In the genomic region with DNA sequence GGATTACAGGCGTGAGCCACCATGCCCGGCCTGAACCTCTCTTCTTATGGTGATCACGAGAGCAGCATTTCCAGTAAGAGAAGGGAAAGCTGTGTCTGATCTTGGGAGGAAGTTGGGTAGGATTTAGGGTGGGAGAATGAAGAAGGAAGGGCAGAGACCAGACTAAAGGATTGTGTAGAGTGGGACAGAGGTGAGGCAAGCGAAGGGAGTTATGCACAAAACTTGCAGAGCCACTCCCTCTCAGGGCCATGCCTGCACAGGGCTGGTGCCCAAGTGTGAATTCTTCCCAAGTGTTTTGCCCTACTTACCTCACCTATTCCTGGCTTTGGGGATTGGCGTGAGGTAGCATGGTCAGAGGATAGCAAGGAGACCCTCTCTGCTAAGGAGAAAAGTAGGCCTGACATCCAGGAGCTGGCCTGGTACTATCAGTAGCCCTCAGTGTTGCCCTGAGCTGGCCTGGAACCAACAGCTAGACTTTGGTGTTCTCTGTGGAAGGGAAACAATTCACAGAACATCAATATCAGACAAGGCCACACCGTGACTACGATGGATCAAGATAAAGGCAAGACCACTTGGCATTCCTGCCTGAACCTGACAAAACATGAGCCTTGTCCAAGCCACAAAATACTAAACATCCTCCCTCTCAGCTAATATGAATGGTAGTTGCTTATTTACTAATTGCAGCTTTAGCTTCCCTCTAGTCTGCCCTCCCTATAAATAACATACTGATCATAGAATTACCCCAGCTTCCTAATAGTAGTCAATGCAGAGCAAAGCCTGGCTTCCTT, we compare ENCODE assay signal across 22 cellular contexts.
DNase-seq lines count a peak whose midpoint lies in the region; ATAC-seq and TF ChIP-seq lines count a peak whose summit lies in the region.
"Had no signal": no experiment of that assay in that cellular context is flagged by ENCODE, and none has a peak within 500 bp of the region (broad histone marks: within the 10 kb centered on the region; RNA-seq: fewer than 3 reads in every experiment).

No MANE protein-coding gene starts in this region.

- dilution Hi-C loops in mammary epithelial cell (cut with HindIII; ENCODE audit: low sequenced_read_pairs): no loop called here

- intact Hi-C loops in mammary epithelial cell (cut with micrococcal nuclease) (no loop called here), MCF 10A (cut with micrococcal nuclease) (no loop called here), vagina (cut with DNase I) (loop anchor here (10.0 kb wide), 1 partner anchor 1734 kb away; a partner anchor contains a TSS), spleen (cut with DNase I; ENCODE audit: low total_unique reads) (no loop called here)

- peak overlapping the region; percentile 33 for H3K27ac ChIP-seq in mammary epithelial cell (ENCODE audit: insufficient read depth, low read depth, low read length)
- peak overlapping the region; percentile 100 for H3K27ac ChIP-seq in RWPE2 (ENCODE audit: poor library complexity, severe bottlenecking)
- H3K27ac ChIP-seq in endodermal cell (ENCODE audit: low read depth, low read length): no peak overlapping the region
- H3K27ac ChIP-seq in vagina: no peak overlapping the region
- H3K27ac ChIP-seq in spleen: no peak overlapping the region
- H3K27ac ChIP-seq: esophagus muscularis mucosa, gastroesophageal sphincter, pancreas, thoracic aorta had no signal

- H3K4me3 Mint-ChIP-seq in MCF 10A (ENCODE audit: unreplicated experiment) (no peak overlapping the region), endodermal cell (no peak overlapping the region)
- H3K4me3 Mint-ChIP-seq: central memory CD8-positive, alpha-beta T cell; GM23338; memory B cell; natural killer cell; stimulated activated memory B cell treated with anti-CD40 and anti-IgM and Interleukin-4, amounts not matched to agents 10 μg/mL and 1 μg/mL and 100 μg/mL, for 72 hours; T-helper 17 cell; WTC11 had no signal

- no peaks in the 10 kb centered on the region for H3K9me3 Mint-ChIP-seq in MCF 10A (ENCODE audit: unreplicated experiment)
- H3K9me3 Mint-ChIP-seq in endodermal cell: no peaks in the 10 kb centered on the region
- H3K9me3 Mint-ChIP-seq: central memory CD8-positive, alpha-beta T cell; GM23338; memory B cell; natural killer cell; stimulated activated memory B cell treated with anti-CD40 and anti-IgM and Interleukin-4, amounts not matched to agents 10 μg/mL and 1 μg/mL and 100 μg/mL, for 72 hours had no signal

- CTCF ChIA-PET in mammary epithelial cell (lab: Charles Lee; ENCODE audit: low non-redundant PET): no interaction called here
- CTCF ChIA-PET in MCF 10A (lab: Yijun Ruan, JAX): interaction anchor here (0.6 to 2.3 kb wide), 5 partner anchors 26 to 537 kb away, joined by 4 to 6 read pairs (median 4); no protein-coding TSS in a partner anchor

- DNase-seq in mammary epithelial cell (peak; percentile 19), MCF 10A (ENCODE audit: unreplicated experiment) (no peak), RWPE2 (ENCODE audit: low spot score) (no peak), endodermal cell (no peak), vagina (ENCODE audit: extremely low spot score in 2 of 2) (no peak), spleen (no peak)
- DNase-seq: DMS79, natural killer cell, NCI-H1105, NCI-H2081, pancreas, T-helper 17 cell had no signal

- H3K4me2 ChIP-seq in mammary epithelial cell (ENCODE audit: insufficient read depth, low read depth, low read length): no peak overlapping the region
- H3K4me2 ChIP-seq: GM23338 had no signal

- H3K27ac Mint-ChIP-seq in MCF 10A (ENCODE audit: low read depth, unreplicated experiment) (no peak overlapping the region), endodermal cell (peak overlapping the region; percentile 28)
- H3K27ac Mint-ChIP-seq: GM23338; memory B cell; natural killer cell; stimulated activated memory B cell treated with anti-CD40 and anti-IgM and Interleukin-4, amounts not matched to agents 10 μg/mL and 1 μg/mL and 100 μg/mL, for 72 hours; WTC11 had no signal

- 76% methylated on average over 6 of the region's 7 CpGs for WGBS in mammary epithelial cell (ENCODE audit: low coverage, missing lambda C conversion rate)
- 94 to 95% methylated on average over 3 to 7 of the region's 7 CpGs for WGBS in endodermal cell (ENCODE audit: insufficient coverage in 1 of 2, insufficient read length in 1 of 2), 2 experiments
- 86 to 95% (median 91%) methylated on average over 7 of the region's 7 CpGs for WGBS in spleen, 5 donors

- no peaks in the 10 kb centered on the region for H3K9me3 ChIP-seq in mammary epithelial cell (replicated peaks; ENCODE audit: insufficient read depth, low read length)
- H3K9me3 ChIP-seq in RWPE2 (ENCODE audit: severe bottlenecking): no peaks in the 10 kb centered on the region
- H3K9me3 ChIP-seq in endodermal cell (ENCODE audit: control insufficient read depth, low read length): no peaks in the 10 kb centered on the region
- H3K9me3 ChIP-seq in vagina: no peaks in the 10 kb centered on the region
- no peaks in the 10 kb centered on the region for H3K9me3 ChIP-seq in spleen
- H3K9me3 ChIP-seq: esophagus muscularis mucosa, gastroesophageal sphincter, pancreas, thoracic aorta had no signal

- no peaks in the 10 kb centered on the region for H3K79me2 ChIP-seq in mammary epithelial cell (ENCODE audit: insufficient read depth, low read length)

- TF ChIP-seq POLR2A in vagina (IDR thresholded peaks at IDR 0.05) (no peak), spleen (IDR thresholded peaks at IDR 0.05) (no peak)

- H3K4me1 Mint-ChIP-seq in MCF 10A (ENCODE audit: insufficient read depth, unreplicated experiment): peaks cover 28% of the 10 kb centered on the region
- H3K4me1 Mint-ChIP-seq in endodermal cell: peaks cover 28% of the 10 kb centered on the region

- H3K27me3 ChIP-seq in mammary epithelial cell (ENCODE audit: insufficient read depth, low read length) (no peaks in the 10 kb centered on the region), RWPE2 (ENCODE audit: insufficient read depth, poor library complexity, severe bottlenecking) (no peaks in the 10 kb centered on the region), endodermal cell (ENCODE audit: control insufficient read depth, insufficient read depth, low read length, poor library complexity, severe bottlenecking) (no peaks in the 10 kb centered on the region), vagina (no peaks in the 10 kb centered on the region), spleen (replicated peaks in 1 of 7) (no peaks in the 10 kb centered on the region)
- H3K27me3 ChIP-seq: esophagus muscularis mucosa, gastroesophageal sphincter, pancreas had no signal

- H3K9ac ChIP-seq in mammary epithelial cell (ENCODE audit: insufficient read depth, low read length) (no peak overlapping the region), endodermal cell (ENCODE audit: extremely low read depth, low read length, poor library complexity, severe bottlenecking) (no peak overlapping the region)

- no peak for ATAC-seq in RWPE2 (ENCODE audit: low read depth)
- ATAC-seq in HG03196 (IDR thresholded peaks at IDR 0.05; ENCODE audit: unreplicated experiment): no peak
- ATAC-seq: gastroesophageal sphincter; GM23338; natural killer cell; Panc1; pancreas; stimulated activated memory B cell treated with anti-CD40 and anti-IgM and Interleukin-4, amounts not matched to agents 10 μg/mL and 1 μg/mL and 100 μg/mL, for 72 hours; T-helper 17 cell; WTC11 had no signal

- H3K4me3 ChIP-seq in mammary epithelial cell (replicated peaks in 1 of 3; ENCODE audit: insufficient read depth in 1 of 3, low read depth in 2 of 3, low read length in 3 of 3) (no peak overlapping the region), RWPE2 (ENCODE audit: severe bottlenecking) (no peak overlapping the region), endodermal cell (ENCODE audit: low read length) (no peak overlapping the region), vagina (no peak overlapping the region), spleen (no peak overlapping the region)
- H3K4me3 ChIP-seq: esophagus muscularis mucosa, gastroesophageal sphincter, GM23338, pancreas, thoracic aorta had no signal

- no peaks in the 10 kb centered on the region for H3K36me3 ChIP-seq in mammary epithelial cell (ENCODE audit: insufficient read depth, low read length)
- no peaks in the 10 kb centered on the region for H3K36me3 ChIP-seq in RWPE2 (ENCODE audit: low read depth)
- H3K36me3 ChIP-seq in endodermal cell (ENCODE audit: control insufficient read depth, insufficient read depth, low read length): no peaks in the 10 kb centered on the region
- H3K36me3 ChIP-seq in vagina: no peaks in the 10 kb centered on the region
- H3K36me3 ChIP-seq in spleen: no peaks in the 10 kb centered on the region
- H3K36me3 ChIP-seq: esophagus muscularis mucosa, gastroesophageal sphincter, pancreas, thoracic aorta had no signal

- in situ Hi-C loops in mammary epithelial cell (cut with MboI; ENCODE audit: low sequenced_read_pairs in 2 of 2): loop anchor here in 1 of 2 donors (25.0 kb wide), 1 partner anchor 193 kb away; a partner anchor contains a TSS

- H3K27me3 Mint-ChIP-seq in MCF 10A (ENCODE audit: insufficient read depth, unreplicated experiment) (no peaks in the 10 kb centered on the region), endodermal cell (ENCODE audit: insufficient read depth) (no peaks in the 10 kb centered on the region)
- H3K27me3 Mint-ChIP-seq: central memory CD8-positive, alpha-beta T cell; memory B cell; stimulated activated memory B cell treated with anti-CD40 and anti-IgM and Interleukin-4, amounts not matched to agents 10 μg/mL and 1 μg/mL and 100 μg/mL, for 72 hours; T-helper 17 cell had no signal

- H2AFZ ChIP-seq in mammary epithelial cell (ENCODE audit: low read depth, low read length): peak overlapping the region; percentile 55
- H2AFZ ChIP-seq: GM23338 had no signal

- H4K20me1 ChIP-seq in mammary epithelial cell (ENCODE audit: insufficient read depth, low read length): no peaks in the 10 kb centered on the region

- peaks cover 52% of the 10 kb centered on the region for H3K4me1 ChIP-seq in mammary epithelial cell (ENCODE audit: insufficient read depth, low read length)
- H3K4me1 ChIP-seq in RWPE2 (ENCODE audit: insufficient read depth, poor library complexity, severe bottlenecking): peaks cover 41% of the 10 kb centered on the region
- H3K4me1 ChIP-seq in endodermal cell (ENCODE audit: control insufficient read depth, insufficient read depth, low read length): peaks cover 8% of the 10 kb centered on the region
- peaks cover 18% of the 10 kb centered on the region for H3K4me1 ChIP-seq in vagina
- H3K4me1 ChIP-seq in spleen: peaks cover 17 to 30% (median 23%) of the 10 kb centered on the region in 6 donors

- POLR2A ChIA-PET in MCF 10A (lab: Yijun Ruan, JAX): interaction anchor here (1.1 kb wide), 1 partner anchor 10 kb away, joined by 4 read pairs; no protein-coding TSS in a partner anchor

- no peaks in the 10 kb centered on the region for H3K36me3 Mint-ChIP-seq in MCF 10A (ENCODE audit: insufficient read depth, unreplicated experiment)
- H3K36me3 Mint-ChIP-seq in endodermal cell (ENCODE audit: low read depth): no peaks in the 10 kb centered on the region
- H3K36me3 Mint-ChIP-seq: memory B cell; natural killer cell; stimulated activated memory B cell treated with anti-CD40 and anti-IgM and Interleukin-4, amounts not matched to agents 10 μg/mL and 1 μg/mL and 100 μg/mL, for 72 hours; WTC11 had no signal

- BruUV-seq in mammary epithelial cell (replicated peaks; lab: Mats Ljungman, UMichigan) (no TSS peak), MCF 10A (replicated peaks; lab: Mats Ljungman, UMichigan) (no TSS peak)

- TF ChIP-seq CTCF in mammary epithelial cell (conservative IDR thresholded peaks at IDR 0.05 in 1 of 2, IDR thresholded peaks at IDR 0.05 in 1 of 2; ENCODE audit: extremely low read depth in 1 of 2, insufficient read depth in 1 of 2, low read depth in 1 of 2, low read length in 2 of 2) (no peak), MCF 10A (IDR thresholded peaks at IDR 0.05; ENCODE audit: unreplicated experiment) (no peak), RWPE2 (IDR thresholded peaks at IDR 0.05; ENCODE audit: poor library complexity, severe bottlenecking) (no peak), endodermal cell (conservative IDR thresholded peaks at IDR 0.05) (no peak), vagina (IDR thresholded peaks at IDR 0.05) (no peak), spleen (IDR thresholded peaks at IDR 0.05 in 8 of 11, conservative IDR thresholded peaks at IDR 0.05 in 3 of 11) (no peak)

Comparison
In these comparisons a context has a peak if more than half of its experiments do, and no peak if none do; other contexts are left out.
1. H3K27ac ChIP-seq: peak in mammary epithelial cell (single experiment) and RWPE2 (single experiment); none in endodermal cell (single experiment), vagina (single experiment) and spleen (0 of 8).